11 cellular contexts compared by ENCODE assay signal in the genomic region with DNA sequence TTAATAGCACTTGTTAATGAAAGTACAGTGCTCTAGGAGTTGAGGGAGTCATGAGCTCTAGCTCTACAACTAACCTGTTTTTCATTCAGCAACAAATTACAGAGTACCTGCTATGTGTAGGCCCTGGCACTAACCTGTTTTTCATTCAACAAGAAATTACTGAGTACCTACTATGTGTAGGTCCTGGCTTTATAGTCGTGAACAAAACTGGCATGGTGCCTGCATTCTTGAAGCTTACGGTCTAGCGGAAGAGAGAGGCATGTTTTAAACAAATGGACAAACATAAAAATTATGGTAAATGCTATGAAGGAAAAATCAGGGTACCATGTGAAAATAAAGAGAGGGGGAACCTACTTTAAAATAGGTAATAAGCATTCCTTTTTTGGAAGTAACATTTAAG. TPM values are rescaled to one million over a fixed set of nuclear protein-coding genes. Genes with fewer than 3 reads are reported as not detected.
A peak's percentile ranks its signal among the peaks of the same experiment; 100 is the strongest.
DNase-seq lines count a peak whose midpoint lies in the region; TF ChIP-seq lines count a peak whose summit lies in the region.
"Had no signal": no experiment of that assay in that cellular context is flagged by ENCODE, and none has a peak within 500 bp of the region (broad histone marks: within the 10 kb centered on the region; RNA-seq: fewer than 3 reads in every experiment).

No MANE protein-coding gene starts in this region.

- H3K9me3 ChIP-seq in BLaER1 (no peaks in the 10 kb centered on the region), HUES6 (ENCODE audit: control insufficient read depth, insufficient read depth, low read depth, low read length) (no peaks in the 10 kb centered on the region), mucosa of stomach (ENCODE audit: control insufficient read depth, low read length) (no peaks in the 10 kb centered on the region)

- H3K9ac ChIP-seq in BLaER1 = peak overlapping the region; percentile 99; the same call in 1 of the 2 replicates
- H3K9ac ChIP-seq in HUES6 (ENCODE audit: low read length) = no peak overlapping the region
- H3K9ac ChIP-seq in mucosa of stomach (ENCODE audit: low read length) = peak overlapping the region; percentile 100

- H3K4me1 ChIP-seq in BLaER1 (peaks cover 35% of the 10 kb centered on the region), HUES6 (ENCODE audit: control insufficient read depth, insufficient read depth, low read length) (peaks cover 22% of the 10 kb centered on the region), mucosa of stomach (ENCODE audit: control insufficient read depth, insufficient read depth, low read length) (peaks cover 17% of the 10 kb centered on the region)

- H3K4me3 ChIP-seq in BLaER1 = peak overlapping the region; percentile 92
- H3K4me3 ChIP-seq in HUES6 (ENCODE audit: low read depth, low read length) = peak overlapping the region; percentile 99; the same call in 1 of the 2 replicates
- peak overlapping the region; percentile 98 for H3K4me3 ChIP-seq in brain microvascular endothelial cell (ENCODE audit: low read depth, low read length)
- H3K4me3 ChIP-seq in mucosa of stomach (ENCODE audit: low read length) = peak overlapping the region; percentile 99

- H3K27ac ChIP-seq in BLaER1 = no peak overlapping the region; the same call in 1 of the 2 replicates
- H3K27ac ChIP-seq in HUES6 (ENCODE audit: low read depth, low read length) = no peak overlapping the region
- H3K27ac ChIP-seq in brain microvascular endothelial cell = no peak overlapping the region

- peaks cover 53% of the 10 kb centered on the region for H3K36me3 ChIP-seq in BLaER1
- peaks cover 39% of the 10 kb centered on the region for H3K36me3 ChIP-seq in HUES6 (ENCODE audit: control insufficient read depth, insufficient read depth, low read length)
- peaks cover 23% of the 10 kb centered on the region for H3K36me3 ChIP-seq in brain microvascular endothelial cell (replicated peaks)
- H3K36me3 ChIP-seq in mucosa of stomach (ENCODE audit: control insufficient read depth, insufficient read depth, low read length) = peaks cover 12% of the 10 kb centered on the region

- H3K4me2 ChIP-seq in BLaER1 = peak overlapping the region; percentile 77

- no peak for TF ChIP-seq CTCF in brain microvascular endothelial cell (IDR thresholded peaks at IDR 0.05; ENCODE audit: low read depth, low read length, missing control alignments)

- DNase-seq in brain microvascular endothelial cell (no peak), KG1 (lab: John Stamatoyannopoulos, UW) (no peak), iPS-NIHi11 (ENCODE audit: low spot score) (no peak), 8988T (no peak), HT-29 (ENCODE audit: low spot score) (no peak)

- H3K27me3 ChIP-seq in BLaER1 (no peaks in the 10 kb centered on the region), HUES6 (ENCODE audit: control insufficient read depth, insufficient read depth, low read length) (no peaks in the 10 kb centered on the region), brain microvascular endothelial cell (replicated peaks) (no peaks in the 10 kb centered on the region), mucosa of stomach (ENCODE audit: control insufficient read depth, insufficient read depth, low read length) (no peaks in the 10 kb centered on the region)

- in situ Hi-C loops in brain microvascular endothelial cell (cut with HindIII; ENCODE audit: low pct_ligation_motif_present, low sequenced_read_pairs) = no loop called here

- peaks cover 76% of the 10 kb centered on the region for H4K20me1 ChIP-seq in BLaER1

RNA-seq across cellular contexts. Expression of a gene that starts 2.2 kb away (rescaled TPM):
- 73.0 and 74.9 TPM in 2 replicates for total RNA-seq in HT-29 (2014; rRNA removed; shearing (Covaris generic))

RNA-seq across cellular contexts. Expression of a gene that starts 12.4 kb away (rescaled TPM):
- total RNA-seq in HT-29 (2014; rRNA removed; shearing (Covaris generic)) = not detected in 2 replicates
- total RNA-seq: liver; M059J; T-helper 1 cell treated with Interleukin-12 subunit alpha and Interleukin-12 subunit beta and Interleukin-4 antibody, amounts not matched to agents 30 ng/mL and 1 ng/mL, for 36 hours had no signal

RNA-seq across cellular contexts. Expression of a gene that starts 26.6 kb away (rescaled TPM):
- 308 and 315 TPM in 2 replicates for total RNA-seq in HT-29 (2014; rRNA removed; shearing (Covaris generic))

RNA-seq across cellular contexts. Expression of a gene that starts 53.9 kb away (rescaled TPM):
- 111 and 139 TPM in 2 replicates for total RNA-seq in HT-29 (2014; rRNA removed; shearing (Covaris generic))
